In genomic region chr2:25062461-25062860, GRCh38 we compare ENCODE assay signal across 16 cellular contexts. TPM values are rescaled to one million over a fixed set of nuclear protein-coding genes. Genes with fewer than 3 reads are reported as not detected.
DNase-seq lines count a peak whose midpoint lies in the region; ATAC-seq and TF ChIP-seq lines count a peak whose summit lies in the region.
"Had no signal": no experiment of that assay in that cellular context is flagged by ENCODE, and none has a peak within 500 bp of the region (broad histone marks: within the 10 kb centered on the region; RNA-seq: fewer than 3 reads in every experiment).

No MANE protein-coding gene starts in this region.

- peak in 3 of 4 donors; percentile 20 to 37 (median 22) for ATAC-seq in heart left ventricle
- ATAC-seq in Right ventricle myocardium inferior, result no peak
- ATAC-seq in GM18520 (IDR thresholded peaks at IDR 0.05; ENCODE audit: unreplicated experiment), result no peak
- ATAC-seq: left colon; SK-N-SH treated with all-trans-retinoic acid at 6 μM for 48 hours; stimulated activated naive CD8-positive, alpha-beta T cell treated with anti-CD3 and anti-CD28 coated beads, Interleukin-15, amount 100 ng/mL, for 72 hours had no signal

- peaks cover 0 to 11% (median 3%) of the 10 kb centered on the region in 12 donors for H3K9me3 ChIP-seq in heart left ventricle

- peak overlapping the region in 10 of 12 donors; percentile 6 to 82 (median 39) for H3K27ac ChIP-seq in heart left ventricle
- H3K27ac ChIP-seq in temporal lobe (ENCODE audit: low read depth, low read length), result peak overlapping the region; percentile 91
- H3K27ac ChIP-seq: cardiac muscle cell, GM23248 had no signal

- 60 to 72% (median 66%) methylated on average over 11 of the region's 11 CpGs for WGBS in heart left ventricle, 4 donors

- H3K4me3 ChIP-seq in heart left ventricle, result no peak overlapping the region
- H3K4me3 ChIP-seq: cardiac muscle cell, GM23248 had no signal

- no peaks in the 10 kb centered on the region for H3K27me3 ChIP-seq in heart left ventricle
- H3K27me3 ChIP-seq: cardiac muscle cell had no signal

- peaks cover 11% of the 10 kb centered on the region for H3K9me3 Mint-ChIP-seq in nephron progenitor cell
- peaks cover 5% of the 10 kb centered on the region for H3K9me3 Mint-ChIP-seq in activated T-helper 2 cell treated with anti-CD3 and anti-CD28 coated beads, Interferon-gamma antibody, Interleukin-2, Interleukin-4, amounts not matched to agents 10 μg/mL and 5 μg/mL and 100 μg/mL, durations not matched to agents 14 hours and 24 hours and 36 hours

- H3K4me1 Mint-ChIP-seq in nephron progenitor cell, result peaks cover 20% of the 10 kb centered on the region
- H3K4me1 Mint-ChIP-seq in activated T-helper 2 cell treated with anti-CD3 and anti-CD28 coated beads, Interferon-gamma antibody, Interleukin-2, Interleukin-4, amounts not matched to agents 10 μg/mL and 5 μg/mL and 100 μg/mL, durations not matched to agents 14 hours and 24 hours and 36 hours (ENCODE audit: low read depth), result no peaks in the 10 kb centered on the region
- H3K4me1 Mint-ChIP-seq: stimulated activated naive CD8-positive, alpha-beta T cell treated with anti-CD3 and anti-CD28 coated beads, Interleukin-15, amount 100 ng/mL, for 72 hours had no signal

- H3K27ac Mint-ChIP-seq in nephron progenitor cell, result peak overlapping the region; percentile 79
- no peak overlapping the region for H3K27ac Mint-ChIP-seq in activated T-helper 2 cell treated with anti-CD3 and anti-CD28 coated beads, Interferon-gamma antibody, Interleukin-2, Interleukin-4, amounts not matched to agents 10 μg/mL and 5 μg/mL and 100 μg/mL, durations not matched to agents 14 hours and 24 hours and 36 hours
- H3K27ac Mint-ChIP-seq: stimulated activated naive CD8-positive, alpha-beta T cell treated with anti-CD3 and anti-CD28 coated beads, Interleukin-15, amount 100 ng/mL, for 72 hours had no signal

- H3K36me3 ChIP-seq in heart left ventricle, result no peaks in the 10 kb centered on the region
- H3K36me3 ChIP-seq: cardiac muscle cell had no signal

- no peaks in the 10 kb centered on the region for H3K27me3 Mint-ChIP-seq in nephron progenitor cell (ENCODE audit: low read depth, poor library complexity)
- H3K27me3 Mint-ChIP-seq in activated T-helper 2 cell treated with anti-CD3 and anti-CD28 coated beads, Interferon-gamma antibody, Interleukin-2, Interleukin-4, amounts not matched to agents 10 μg/mL and 5 μg/mL and 100 μg/mL, durations not matched to agents 14 hours and 24 hours and 36 hours (ENCODE audit: low read depth), result no peaks in the 10 kb centered on the region
- H3K27me3 Mint-ChIP-seq: stimulated activated naive CD8-positive, alpha-beta T cell treated with anti-CD3 and anti-CD28 coated beads, Interleukin-15, amount 100 ng/mL, for 72 hours had no signal

- no peak overlapping the region for H3K4me3 Mint-ChIP-seq in nephron progenitor cell
- H3K4me3 Mint-ChIP-seq in activated T-helper 2 cell treated with anti-CD3 and anti-CD28 coated beads, Interferon-gamma antibody, Interleukin-2, Interleukin-4, amounts not matched to agents 10 μg/mL and 5 μg/mL and 100 μg/mL, durations not matched to agents 14 hours and 24 hours and 36 hours (ENCODE audit: low read depth), result no peak overlapping the region
- H3K4me3 Mint-ChIP-seq: stimulated activated naive CD8-positive, alpha-beta T cell treated with anti-CD3 and anti-CD28 coated beads, Interleukin-15, amount 100 ng/mL, for 72 hours had no signal

- H3K36me3 Mint-ChIP-seq in nephron progenitor cell (ENCODE audit: low read depth), result peaks cover 24% of the 10 kb centered on the region
- H3K36me3 Mint-ChIP-seq in activated T-helper 2 cell treated with anti-CD3 and anti-CD28 coated beads, Interferon-gamma antibody, Interleukin-2, Interleukin-4, amounts not matched to agents 10 μg/mL and 5 μg/mL and 100 μg/mL, durations not matched to agents 14 hours and 24 hours and 36 hours (ENCODE audit: low read depth), result no peaks in the 10 kb centered on the region

- TF ChIP-seq POLR2A in heart left ventricle (IDR thresholded peaks at IDR 0.05), result no peak

- TF ChIP-seq CTCF in heart left ventricle (IDR thresholded peaks at IDR 0.05) (no peak), nephron progenitor cell (IDR thresholded peaks at IDR 0.05) (no peak)

- peaks cover 0 to 36% (median 19%) of the 10 kb centered on the region in 12 donors for H3K4me1 ChIP-seq in heart left ventricle

- DNase-seq in heart left ventricle (peak in 1 of 5 donors; percentile 28), Right ventricle myocardium inferior (ENCODE audit: missing footprints) (no peak), epidermal melanocyte (ENCODE audit: insufficient read length, low spot score) (peak; percentile 67), nephron progenitor cell (no peak), islet precursor cell (no peak)
- no peak for DNase-seq in activated T-helper 2 cell treated with anti-CD3 and anti-CD28 coated beads, Interferon-gamma antibody, Interleukin-2, Interleukin-4, amounts not matched to agents 10 μg/mL and 5 μg/mL and 100 μg/mL, durations not matched to agents 14 hours and 24 hours and 36 hours (ENCODE audit: low spot score)
- DNase-seq: activated naive CD4-positive, alpha-beta T cell treated with anti-CD3 and anti-CD28 coated beads, Interleukin-2, amount 50 U/mL, for 16 hours; Calu3; GM23248; left colon; NCI-H2171 treated with DMSO at 0.1 percent for 48 hours; stimulated activated naive CD8-positive, alpha-beta T cell treated with anti-CD3 and anti-CD28 coated beads, Interleukin-15, amount 100 ng/mL, for 72 hours had no signal

- intact Hi-C loops in heart left ventricle (cut with DNase I) (no loop called here), Right ventricle myocardium inferior (cut with DNase I) (no loop called here)
- intact Hi-C loops in activated T-helper 2 cell treated with anti-CD3 and anti-CD28 coated beads, Interferon-gamma antibody, Interleukin-2, Interleukin-4, amounts not matched to agents 10 μg/mL and 5 μg/mL and 100 μg/mL, durations not matched to agents 14 hours and 24 hours and 36 hours (cut with micrococcal nuclease), result no loop called here

RNA-seq across cellular contexts. Expression of gene EFR3B, which starts 20.6 kb away (rescaled TPM):
- total RNA-seq in heart left ventricle (10 to 100 TPM in 1 of 9 donors, 1 to 10 TPM in 8; 4.3 to 13.8 (median 6.3) TPM), Right ventricle myocardium inferior (4.1 TPM), temporal lobe (56.1 TPM)
- polyA plus RNA-seq in heart left ventricle, result 1 to 10 TPM; 1.7 to 1.8 TPM
- total RNA-seq in activated T-helper 2 cell treated with anti-CD3 and anti-CD28 coated beads, Interferon-gamma antibody, Interleukin-2, Interleukin-4, amounts not matched to agents 10 μg/mL and 5 μg/mL and 100 μg/mL, durations not matched to agents 14 hours and 24 hours and 36 hours, result 0.34 and 0.46 TPM in 2 replicates

Comparison
In these comparisons a context has a peak if more than half of its experiments do, and no peak if none do; other contexts are left out.
1. ATAC-seq: peak in heart left ventricle (3 of 4); none in Right ventricle myocardium inferior (single experiment) and GM18520 (single experiment).